In the genomic region with DNA sequence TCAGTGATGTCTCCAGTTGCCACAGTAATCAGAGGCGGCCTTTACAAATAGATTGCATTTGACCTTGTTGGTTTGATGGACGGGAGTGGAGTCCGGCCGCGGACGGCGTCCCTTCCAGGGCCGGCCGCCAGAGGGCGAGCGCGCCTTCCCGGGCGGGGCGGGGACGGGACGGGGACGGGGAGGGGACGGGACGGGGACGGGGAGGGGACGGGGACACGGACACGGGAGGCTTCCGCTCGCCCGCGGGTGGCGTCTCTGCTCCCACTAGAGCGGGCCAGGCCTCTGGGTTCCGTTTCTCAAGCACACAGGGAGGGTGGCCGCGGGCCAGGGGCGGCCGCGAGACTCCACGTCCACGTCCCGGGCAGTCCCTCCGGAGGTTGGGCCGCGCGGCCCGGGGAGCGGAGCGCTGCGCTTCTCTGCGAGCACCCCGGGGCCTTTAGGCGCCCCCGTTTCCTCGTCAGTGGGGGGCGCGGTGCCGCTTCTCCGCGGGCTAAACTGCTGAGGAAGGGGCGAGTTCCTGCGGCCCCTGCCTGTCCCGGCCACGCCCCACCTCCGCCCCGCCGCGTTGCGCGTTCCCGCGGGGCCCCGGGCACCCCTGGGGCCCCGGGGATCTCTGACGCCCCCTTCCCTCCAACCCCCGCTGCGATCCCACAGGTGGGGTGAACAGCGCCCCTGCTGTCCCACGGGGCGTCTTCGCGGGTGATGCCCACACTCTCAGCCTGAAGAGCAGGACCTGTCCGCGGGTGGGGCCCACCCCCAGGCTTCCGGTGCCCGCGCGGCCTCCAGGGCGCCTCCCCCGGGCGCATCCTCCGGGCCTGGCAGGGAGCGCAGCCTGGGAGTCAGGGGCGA, we compare ENCODE assay signal across 8 cellular contexts.
DNase-seq lines count a peak whose midpoint lies in the region; ATAC-seq and TF ChIP-seq lines count a peak whose summit lies in the region.

No MANE protein-coding gene starts in this region.

- H3K4me1 ChIP-seq in iPS-15b (ENCODE audit: control insufficient read depth, insufficient read depth, low read length), result no peaks in the 10 kb centered on the region

- H3K9me3 ChIP-seq in iPS-15b (ENCODE audit: control insufficient read depth, insufficient read depth, low read length), result no peaks in the 10 kb centered on the region

- H3K4me3 ChIP-seq in astrocyte of the spinal cord (ENCODE audit: low read depth, low read length) (peak overlapping the region; percentile 32), iPS-15b (ENCODE audit: low read depth, low read length) (peak overlapping the region; percentile 59), skin epidermis (peak overlapping the region; percentile 41 to 76 (median 59))

- no peak overlapping the region for H3K9ac ChIP-seq in iPS-15b (ENCODE audit: low read depth, low read length)

- ATAC-seq in HG02973 (IDR thresholded peaks at IDR 0.05; ENCODE audit: unreplicated experiment), result peak; percentile 45

- in situ Hi-C loops in astrocyte of the spinal cord (cut with HindIII; ENCODE audit: low sequenced_read_pairs), result no loop called here

- H3K36me3 ChIP-seq in iPS-15b (ENCODE audit: control insufficient read depth, insufficient read depth, low read length), result no peaks in the 10 kb centered on the region

- DNase-seq in T-helper 2 cell, result peak; percentile 59 to 71 (median 65)
- DNase-seq in astrocyte of the spinal cord (ENCODE audit: low read depth, low spot score), result peak; percentile 10
- DNase-seq in DMS79 (lab: John Stamatoyannopoulos, UW), result no peak
- DNase-seq in NCI-H524 treated with DMSO at 0.1 percent for 48 hours (lab: John Stamatoyannopoulos, UW), result no peak

- H3K27me3 ChIP-seq in iPS-15b (ENCODE audit: control insufficient read depth, insufficient read depth, low read length), result peaks cover 17% of the 10 kb centered on the region

- TF ChIP-seq CTCF in GM12872 (IDR thresholded peaks at IDR 0.05; ENCODE audit: insufficient read depth, low read depth, low read length), result peak; percentile 74
- TF ChIP-seq CTCF in astrocyte of the spinal cord (IDR thresholded peaks at IDR 0.05; ENCODE audit: low read depth, low read length), result peak; percentile 66

- H3K27ac ChIP-seq in skin epidermis, result peak overlapping the region; percentile 11 to 89 (median 70)

Comparison
In these comparisons a context has a peak if more than half of its experiments do, and no peak if none do; other contexts are left out.
1. DNase-seq: peak in T-helper 2 cell (5 of 5) and astrocyte of the spinal cord (single experiment); none in DMS79 (single experiment) and NCI-H524 treated with DMSO at 0.1 percent for 48 hours (single experiment).
2. Peak in every context shown above with its lines, with median percentiles within 50 percentile points of each other: H3K4me3 ChIP-seq.